In the genomic region with DNA sequence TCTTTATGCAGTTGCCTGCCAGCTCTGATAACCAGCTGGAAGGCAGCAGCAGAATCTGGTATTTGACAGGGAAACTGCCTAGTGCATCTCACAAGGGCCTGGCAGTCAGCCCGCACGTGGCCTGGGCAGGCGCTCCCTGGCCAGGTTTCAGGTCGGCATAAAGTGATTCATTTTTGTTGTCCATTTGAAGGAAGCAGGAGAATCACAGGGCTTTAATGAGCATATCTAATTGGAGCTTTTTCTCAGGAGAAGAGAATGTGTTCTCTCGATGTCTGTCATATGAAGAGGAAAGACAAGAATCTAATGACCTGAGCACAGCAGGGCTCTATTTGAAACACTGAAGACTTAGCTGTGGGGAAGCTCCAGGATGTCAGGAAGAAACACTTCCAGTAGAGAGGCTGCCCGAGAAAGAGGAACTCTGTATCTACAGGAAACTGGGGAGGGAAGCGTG, we compare ENCODE assay signal across 10 cellular contexts.
DNase-seq lines count a peak whose midpoint lies in the region; ATAC-seq and TF ChIP-seq lines count a peak whose summit lies in the region.
"Had no signal": no experiment of that assay in that cellular context is flagged by ENCODE, and none has a peak within 500 bp of the region (broad histone marks: within the 10 kb centered on the region; RNA-seq: fewer than 3 reads in every experiment).

No MANE protein-coding gene starts in this region.

- H3K36me3 Mint-ChIP-seq in T-cell = no peaks in the 10 kb centered on the region

- peak; percentile 70 for DNase-seq in Right ventricle myocardium inferior (ENCODE audit: missing footprints)
- no peak for DNase-seq in cardiac septum (ENCODE audit: low spot score)
- no peak for DNase-seq in RWPE2 (ENCODE audit: low spot score)
- peak; percentile 35 to 70 for DNase-seq in cardiac muscle cell (ENCODE audit: low read depth in 1 of 2, low spot score in 1 of 2)
- peak; percentile 29 to 37 for DNase-seq in uterus
- DNase-seq in RKO (ENCODE audit: low spot score) = no peak
- no peak for DNase-seq in T-cell
- DNase-seq: activated naive CD4-positive, alpha-beta T cell; effector CD4-positive, alpha-beta T cell had no signal

- ATAC-seq in Right ventricle myocardium inferior (no peak), RWPE2 (ENCODE audit: low read depth) (peak; percentile 56), HG03039 (IDR thresholded peaks at IDR 0.05; ENCODE audit: unreplicated experiment) (no peak), T-cell (replicated peaks in 1 of 4) (no peak)

- no peaks in the 10 kb centered on the region for H3K4me1 Mint-ChIP-seq in T-cell

- H3K27ac ChIP-seq in RWPE2 (ENCODE audit: poor library complexity, severe bottlenecking) = no peak overlapping the region
- no peak overlapping the region for H3K27ac ChIP-seq in cardiac muscle cell
- no peak overlapping the region for H3K27ac ChIP-seq in uterus

- no peak overlapping the region for H3K4me3 Mint-ChIP-seq in T-cell

- CTCF ChIA-PET in T-cell (lab: Charles Lee) = interaction anchor here in 1 of 2 donors (0.6 kb wide), 1 partner anchor 34 kb away, joined by 3 read pairs; no protein-coding TSS in a partner anchor

- H3K27me3 ChIP-seq in RWPE2 (ENCODE audit: insufficient read depth, poor library complexity, severe bottlenecking) (no peaks in the 10 kb centered on the region), cardiac muscle cell (no peaks in the 10 kb centered on the region), uterus (no peaks in the 10 kb centered on the region)

- no peaks in the 10 kb centered on the region for H3K36me3 ChIP-seq in RWPE2 (ENCODE audit: low read depth)
- no peaks in the 10 kb centered on the region for H3K36me3 ChIP-seq in cardiac muscle cell
- H3K36me3 ChIP-seq in uterus = no peaks in the 10 kb centered on the region

- H3K9me3 Mint-ChIP-seq in T-cell = peaks cover 4 to 14% (median 12%) of the 10 kb centered on the region in 3 donors

- TF ChIP-seq CTCF in RWPE2 (IDR thresholded peaks at IDR 0.05; ENCODE audit: poor library complexity, severe bottlenecking) (no peak), cardiac muscle cell (IDR thresholded peaks at IDR 0.05; ENCODE audit: low read depth, low read length) (no peak), uterus (IDR thresholded peaks at IDR 0.05) (no peak)

- no peak overlapping the region for H3K4me3 ChIP-seq in RWPE2 (ENCODE audit: severe bottlenecking)
- no peak overlapping the region for H3K4me3 ChIP-seq in cardiac muscle cell
- no peak overlapping the region for H3K4me3 ChIP-seq in uterus

- POLR2A ChIA-PET in T-cell (lab: Charles Lee) = no interaction called here

- H3K9me3 ChIP-seq in RWPE2 (ENCODE audit: severe bottlenecking) (peaks cover 4% of the 10 kb centered on the region), cardiac muscle cell (ENCODE audit: low read depth) (no peaks in the 10 kb centered on the region), uterus (no peaks in the 10 kb centered on the region)

- intact Hi-C loops in Right ventricle myocardium inferior (cut with DNase I) = no loop called here
- intact Hi-C loops in cardiac septum (cut with DNase I) = no loop called here
- intact Hi-C loops in uterus (cut with DNase I; ENCODE audit: low total_unique reads) = no loop called here

- no peak for TF ChIP-seq POLR2A in uterus (IDR thresholded peaks at IDR 0.05)

- H3K4me1 ChIP-seq in RWPE2 (ENCODE audit: insufficient read depth, poor library complexity, severe bottlenecking) = no peaks in the 10 kb centered on the region
- no peaks in the 10 kb centered on the region for H3K4me1 ChIP-seq in cardiac muscle cell (ENCODE audit: low read depth)
- H3K4me1 ChIP-seq in uterus = no peaks in the 10 kb centered on the region

- no peak overlapping the region for H3K27ac Mint-ChIP-seq in T-cell

- H3K27me3 Mint-ChIP-seq in T-cell = peaks cover 3 to 9% of the 10 kb centered on the region in 2 donors

Comparison
In these comparisons a context has a peak if more than half of its experiments do, and no peak if none do; other contexts are left out.
1. DNase-seq: peak in Right ventricle myocardium inferior (single experiment), cardiac muscle cell (2 of 2) and uterus (2 of 2); none in cardiac septum (single experiment), RWPE2 (single experiment), RKO (single experiment) and T-cell (0 of 34).